In the genomic region with DNA sequence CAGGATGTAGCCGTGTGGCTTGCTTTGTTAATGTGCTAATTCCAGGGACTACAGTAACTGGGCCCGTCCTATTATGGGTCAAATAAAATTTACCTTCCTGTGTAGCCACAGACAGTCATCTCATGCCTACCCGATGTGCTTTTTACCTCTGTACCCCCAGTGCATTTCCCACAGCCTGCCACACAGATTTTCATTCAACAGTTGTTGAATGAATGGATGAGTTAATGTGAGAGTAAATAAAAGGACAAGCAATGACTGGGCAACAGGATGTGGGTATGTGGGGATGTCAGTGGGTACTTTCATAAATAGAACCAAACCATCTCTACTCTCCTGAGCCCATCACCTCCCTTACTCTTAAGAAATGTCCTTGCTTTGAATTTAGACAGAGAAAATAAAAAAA, we compare ENCODE assay signal across 1 cellular context.
TF ChIP-seq lines count a peak whose summit lies in the region.

No MANE protein-coding gene starts in this region.

TF ChIP-seq in GM12878, 131 proteins besides CTCF, POLR2A, EP300 and RAD21 (continued from another document and continues in another):
- TF ChIP-seq, protein P1, sequence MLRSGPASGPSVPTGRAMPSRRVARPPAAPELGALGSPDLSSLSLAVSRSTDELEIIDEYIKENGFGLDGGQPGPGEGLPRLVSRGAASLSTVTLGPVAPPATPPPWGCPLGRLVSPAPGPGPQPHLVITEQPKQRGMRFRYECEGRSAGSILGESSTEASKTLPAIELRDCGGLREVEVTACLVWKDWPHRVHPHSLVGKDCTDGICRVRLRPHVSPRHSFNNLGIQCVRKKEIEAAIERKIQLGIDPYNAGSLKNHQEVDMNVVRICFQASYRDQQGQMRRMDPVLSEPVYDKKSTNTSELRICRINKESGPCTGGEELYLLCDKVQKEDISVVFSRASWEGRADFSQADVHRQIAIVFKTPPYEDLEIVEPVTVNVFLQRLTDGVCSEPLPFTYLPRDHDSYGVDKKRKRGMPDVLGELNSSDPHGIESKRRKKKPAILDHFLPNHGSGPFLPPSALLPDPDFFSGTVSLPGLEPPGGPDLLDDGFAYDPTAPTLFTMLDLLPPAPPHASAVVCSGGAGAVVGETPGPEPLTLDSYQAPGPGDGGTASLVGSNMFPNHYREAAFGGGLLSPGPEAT (IDR thresholded peaks at IDR 0.05; ENCODE audit: low read depth), result no peak
- no peak for TF ChIP-seq HSF1 (IDR thresholded peaks at IDR 0.05; ENCODE audit: low read depth, low read length)
- TF ChIP-seq BMI1 (IDR thresholded peaks at IDR 0.05; ENCODE audit: borderline replicate concordance), result no peak
- TF ChIP-seq SMARCA5 (IDR thresholded peaks at IDR 0.05), result 0 out of 2 replicates have a peak, but pooled peaks have one; percentile 1
- TF ChIP-seq MEF2B (IDR thresholded peaks at IDR 0.05; ENCODE audit: partially characterized antibody, poor library complexity, severe bottlenecking), result peak; percentile 42
- TF ChIP-seq NRF1 (conservative IDR thresholded peaks at IDR 0.05; ENCODE audit: low read depth, low read length), result no peak
- no peak for TF ChIP-seq PBX3 (IDR thresholded peaks at IDR 0.05; ENCODE audit: insufficient replicate concordance, low read depth, low read length)
- TF ChIP-seq HDAC2 (IDR thresholded peaks at IDR 0.05), result no peak
- 0 out of 2 replicates have a peak, but pooled peaks have one; percentile 31 for TF ChIP-seq ZNF217 (IDR thresholded peaks at IDR 0.05)
- peak; percentile 75 for TF ChIP-seq MTA2 (IDR thresholded peaks at IDR 0.05; ENCODE audit: low read depth)
- TF ChIP-seq RAD51 (IDR thresholded peaks at IDR 0.05), result no peak
- TF ChIP-seq ASH2L (IDR thresholded peaks at IDR 0.05; ENCODE audit: borderline replicate concordance, low read depth), result no peak
- no peak for TF ChIP-seq ZZZ3 (IDR thresholded peaks at IDR 0.05; ENCODE audit: control insufficient read depth, insufficient read length, low read depth)
- peak; percentile 15 to 51; a peak in 2 of 4 replicates for TF ChIP-seq BHLHE40 (IDR thresholded peaks at IDR 0.05; ENCODE audit: borderline replicate concordance in 1 of 2, low read depth in 2 of 2, low read length in 1 of 2)
- no peak for TF ChIP-seq MYB (IDR thresholded peaks at IDR 0.05; ENCODE audit: borderline replicate concordance, low read depth, low read length)
- peak; percentile 57; the same call in 1 of the 2 replicates for TF ChIP-seq ATF2 (IDR thresholded peaks at IDR 0.05; ENCODE audit: low read length)
- TF ChIP-seq ZNF622 (IDR thresholded peaks at IDR 0.05), result no peak
- no peak for TF ChIP-seq NFYA (IDR thresholded peaks at IDR 0.05; ENCODE audit: borderline replicate concordance, low read depth, low read length)
- 0 out of 2 replicates have a peak, but pooled peaks have one; percentile 25 for TF ChIP-seq ATF7 (IDR thresholded peaks at IDR 0.05; ENCODE audit: low read depth)
- no peak for TF ChIP-seq ZNF207 (IDR thresholded peaks at IDR 0.05; ENCODE audit: borderline replicate concordance)
- TF ChIP-seq YBX1 (IDR thresholded peaks at IDR 0.05), result no peak
- 0 out of 2 replicates have a peak, but pooled peaks have one; percentile 37 for TF ChIP-seq NFIC (IDR thresholded peaks at IDR 0.05; ENCODE audit: low read depth, low read length)
- no peak for TF ChIP-seq JUND (IDR thresholded peaks at IDR 0.05; ENCODE audit: low read depth, low read length)
- TF ChIP-seq ESRRA (IDR thresholded peaks at IDR 0.05; ENCODE audit: low read length), result no peak
- no peak for TF ChIP-seq WRNIP1 (IDR thresholded peaks at IDR 0.05; ENCODE audit: borderline replicate concordance, low read depth, low read length)
- peak; percentile 38; the same call in 1 of the 3 replicates for TF ChIP-seq POU2F2 (IDR thresholded peaks at IDR 0.05; ENCODE audit: borderline replicate concordance, low read depth, low read length)
- TF ChIP-seq STAT3 (IDR thresholded peaks at IDR 0.05; ENCODE audit: low read depth, low read length), result no peak
- TF ChIP-seq SUPT20H (IDR thresholded peaks at IDR 0.05; ENCODE audit: borderline replicate concordance, control insufficient read depth, low read depth, low read length), result no peak
- TF ChIP-seq EED (IDR thresholded peaks at IDR 0.05; ENCODE audit: low read depth), result 0 out of 2 replicates have a peak, but pooled peaks have one; percentile 47
- no peak for TF ChIP-seq TCF12 (IDR thresholded peaks at IDR 0.05; ENCODE audit: low read depth, low read length)
- TF ChIP-seq ZNF24 (IDR thresholded peaks at IDR 0.05), result peak; percentile 79
- 0 out of 2 replicates have a peak, but pooled peaks have one; percentile 67 for TF ChIP-seq TCF3 (IDR thresholded peaks at IDR 0.05; ENCODE audit: borderline replicate concordance, insufficient read depth, low read depth, low read length)
- peak; percentile 79 for TF ChIP-seq DPF2 (IDR thresholded peaks at IDR 0.05)
- no peak for TF ChIP-seq SREBF1 (IDR thresholded peaks at IDR 0.05; ENCODE audit: low read length)
- no peak; the same call in 1 of the 2 replicates for TF ChIP-seq MTA3 (IDR thresholded peaks at IDR 0.05; ENCODE audit: borderline replicate concordance, low read length)
- TF ChIP-seq RB1 (IDR thresholded peaks at IDR 0.05; ENCODE audit: borderline replicate concordance), result no peak
- TF ChIP-seq, protein P2, sequence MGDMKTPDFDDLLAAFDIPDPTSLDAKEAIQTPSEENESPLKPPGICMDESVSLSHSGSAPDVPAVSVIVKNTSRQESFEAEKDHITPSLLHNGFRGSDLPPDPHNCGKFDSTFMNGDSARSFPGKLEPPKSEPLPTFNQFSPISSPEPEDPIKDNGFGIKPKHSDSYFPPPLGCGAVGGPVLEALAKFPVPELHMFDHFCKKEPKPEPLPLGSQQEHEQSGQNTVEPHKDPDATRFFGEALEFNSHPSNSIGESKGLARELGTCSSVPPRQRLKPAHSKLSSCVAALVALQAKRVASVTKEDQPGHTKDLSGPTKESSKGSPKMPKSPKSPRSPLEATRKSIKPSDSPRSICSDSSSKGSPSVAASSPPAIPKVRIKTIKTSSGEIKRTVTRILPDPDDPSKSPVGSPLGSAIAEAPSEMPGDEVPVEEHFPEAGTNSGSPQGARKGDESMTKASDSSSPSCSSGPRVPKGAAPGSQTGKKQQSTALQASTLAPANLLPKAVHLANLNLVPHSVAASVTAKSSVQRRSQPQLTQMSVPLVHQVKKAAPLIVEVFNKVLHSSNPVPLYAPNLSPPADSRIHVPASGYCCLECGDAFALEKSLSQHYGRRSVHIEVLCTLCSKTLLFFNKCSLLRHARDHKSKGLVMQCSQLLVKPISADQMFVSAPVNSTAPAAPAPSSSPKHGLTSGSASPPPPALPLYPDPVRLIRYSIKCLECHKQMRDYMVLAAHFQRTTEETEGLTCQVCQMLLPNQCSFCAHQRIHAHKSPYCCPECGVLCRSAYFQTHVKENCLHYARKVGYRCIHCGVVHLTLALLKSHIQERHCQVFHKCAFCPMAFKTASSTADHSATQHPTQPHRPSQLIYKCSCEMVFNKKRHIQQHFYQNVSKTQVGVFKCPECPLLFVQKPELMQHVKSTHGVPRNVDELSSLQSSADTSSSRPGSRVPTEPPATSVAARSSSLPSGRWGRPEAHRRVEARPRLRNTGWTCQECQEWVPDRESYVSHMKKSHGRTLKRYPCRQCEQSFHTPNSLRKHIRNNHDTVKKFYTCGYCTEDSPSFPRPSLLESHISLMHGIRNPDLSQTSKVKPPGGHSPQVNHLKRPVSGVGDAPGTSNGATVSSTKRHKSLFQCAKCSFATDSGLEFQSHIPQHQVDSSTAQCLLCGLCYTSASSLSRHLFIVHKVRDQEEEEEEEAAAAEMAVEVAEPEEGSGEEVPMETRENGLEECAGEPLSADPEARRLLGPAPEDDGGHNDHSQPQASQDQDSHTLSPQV (IDR thresholded peaks at IDR 0.05), result no peak
- peak; percentile 69 to 75; a peak in 3 of 4 replicates for TF ChIP-seq IKZF2 (IDR thresholded peaks at IDR 0.05)
- TF ChIP-seq, protein P3, sequence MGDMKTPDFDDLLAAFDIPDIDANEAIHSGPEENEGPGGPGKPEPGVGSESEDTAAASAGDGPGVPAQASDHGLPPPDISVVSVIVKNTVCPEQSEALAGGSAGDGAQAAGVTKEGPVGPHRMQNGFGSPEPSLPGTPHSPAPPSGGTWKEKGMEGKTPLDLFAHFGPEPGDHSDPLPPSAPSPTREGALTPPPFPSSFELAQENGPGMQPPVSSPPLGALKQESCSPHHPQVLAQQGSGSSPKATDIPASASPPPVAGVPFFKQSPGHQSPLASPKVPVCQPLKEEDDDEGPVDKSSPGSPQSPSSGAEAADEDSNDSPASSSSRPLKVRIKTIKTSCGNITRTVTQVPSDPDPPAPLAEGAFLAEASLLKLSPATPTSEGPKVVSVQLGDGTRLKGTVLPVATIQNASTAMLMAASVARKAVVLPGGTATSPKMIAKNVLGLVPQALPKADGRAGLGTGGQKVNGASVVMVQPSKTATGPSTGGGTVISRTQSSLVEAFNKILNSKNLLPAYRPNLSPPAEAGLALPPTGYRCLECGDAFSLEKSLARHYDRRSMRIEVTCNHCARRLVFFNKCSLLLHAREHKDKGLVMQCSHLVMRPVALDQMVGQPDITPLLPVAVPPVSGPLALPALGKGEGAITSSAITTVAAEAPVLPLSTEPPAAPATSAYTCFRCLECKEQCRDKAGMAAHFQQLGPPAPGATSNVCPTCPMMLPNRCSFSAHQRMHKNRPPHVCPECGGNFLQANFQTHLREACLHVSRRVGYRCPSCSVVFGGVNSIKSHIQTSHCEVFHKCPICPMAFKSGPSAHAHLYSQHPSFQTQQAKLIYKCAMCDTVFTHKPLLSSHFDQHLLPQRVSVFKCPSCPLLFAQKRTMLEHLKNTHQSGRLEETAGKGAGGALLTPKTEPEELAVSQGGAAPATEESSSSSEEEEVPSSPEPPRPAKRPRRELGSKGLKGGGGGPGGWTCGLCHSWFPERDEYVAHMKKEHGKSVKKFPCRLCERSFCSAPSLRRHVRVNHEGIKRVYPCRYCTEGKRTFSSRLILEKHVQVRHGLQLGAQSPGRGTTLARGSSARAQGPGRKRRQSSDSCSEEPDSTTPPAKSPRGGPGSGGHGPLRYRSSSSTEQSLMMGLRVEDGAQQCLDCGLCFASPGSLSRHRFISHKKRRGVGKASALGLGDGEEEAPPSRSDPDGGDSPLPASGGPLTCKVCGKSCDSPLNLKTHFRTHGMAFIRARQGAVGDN (IDR thresholded peaks at IDR 0.05), result no peak
- no peak for TF ChIP-seq SIX5 (IDR thresholded peaks at IDR 0.05; ENCODE audit: low read depth, low read length, severe bottlenecking)
- TF ChIP-seq, protein P4, sequence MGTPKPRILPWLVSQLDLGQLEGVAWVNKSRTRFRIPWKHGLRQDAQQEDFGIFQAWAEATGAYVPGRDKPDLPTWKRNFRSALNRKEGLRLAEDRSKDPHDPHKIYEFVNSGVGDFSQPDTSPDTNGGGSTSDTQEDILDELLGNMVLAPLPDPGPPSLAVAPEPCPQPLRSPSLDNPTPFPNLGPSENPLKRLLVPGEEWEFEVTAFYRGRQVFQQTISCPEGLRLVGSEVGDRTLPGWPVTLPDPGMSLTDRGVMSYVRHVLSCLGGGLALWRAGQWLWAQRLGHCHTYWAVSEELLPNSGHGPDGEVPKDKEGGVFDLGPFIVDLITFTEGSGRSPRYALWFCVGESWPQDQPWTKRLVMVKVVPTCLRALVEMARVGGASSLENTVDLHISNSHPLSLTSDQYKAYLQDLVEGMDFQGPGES (IDR thresholded peaks at IDR 0.05), result no peak
- no peak for TF ChIP-seq POLR2AphosphoS2 (IDR thresholded peaks at IDR 0.05; ENCODE audit: low read depth, low read length)
- TF ChIP-seq NR2F1 (conservative IDR thresholded peaks at IDR 0.05), result peak; percentile 25; the same call in 1 of the 2 replicates
- TF ChIP-seq JUNB (IDR thresholded peaks at IDR 0.05), result peak; percentile 66
- peak; percentile 67 for TF ChIP-seq IKZF1 (conservative IDR thresholded peaks at IDR 0.05)
